20 cellular contexts compared by ENCODE assay signal in genomic region chr13:44207476-44207875, GRCh38.
"Had no signal": no experiment of that assay in that cellular context is flagged by ENCODE, and none has a peak within 500 bp of the region (broad histone marks: within the 10 kb centered on the region; RNA-seq: fewer than 3 reads in every experiment).

No MANE protein-coding gene starts in this region.

- FAIRE-seq: frontal cortex had no signal

- H3K27ac Mint-ChIP-seq: dendritic cell treated with granulocyte-macrophage colony-stimulating factor and Interleukin-4, amounts not matched to agents 40 ng/mL and 50 ng/mL, for 4 days; effector memory CD8-positive, alpha-beta T cell; naive thymus-derived CD4-positive, alpha-beta T cell; stimulated activated memory B cell treated with anti-CD40 and anti-IgM and Interleukin-4, amounts not matched to agents 10 μg/mL and 1 μg/mL and 100 μg/mL, for 72 hours; stimulated activated naive CD8-positive, alpha-beta T cell treated with anti-CD3 and anti-CD28 coated beads, Interleukin-15, Interleukin-2, amounts not matched to agents 100 ng/mL and 50 ng/mL, for 24 hours had no signal

- H3K4me1 Mint-ChIP-seq: naive thymus-derived CD4-positive, alpha-beta T cell; stimulated activated memory B cell treated with anti-CD40 and anti-IgM and Interleukin-4, amounts not matched to agents 10 μg/mL and 1 μg/mL and 100 μg/mL, for 72 hours had no signal

- H3K9me3 ChIP-seq: upper lobe of left lung, uterus had no signal

- H3K27me3 ChIP-seq: heart left ventricle, spleen, tibial artery, upper lobe of left lung, uterus had no signal

- ATAC-seq: effector memory CD8-positive, alpha-beta T cell; heart left ventricle; left lobe of liver; naive thymus-derived CD4-positive, alpha-beta T cell; sciatic nerve; stimulated activated memory B cell treated with anti-CD40 and anti-IgM and Interleukin-4, amounts not matched to agents 10 μg/mL and 1 μg/mL and 100 μg/mL, for 72 hours had no signal

- H3K36me3 ChIP-seq: heart left ventricle, spleen, tibial artery, upper lobe of left lung, uterus had no signal

- DNase-seq: effector memory CD8-positive, alpha-beta T cell; heart left ventricle; hippocampal formation; kidney glomerular epithelial cell; naive thymus-derived CD4-positive, alpha-beta T cell; posterior cingulate gyrus; spleen; stimulated activated CD4-positive, alpha-beta T cell treated with anti-CD3 and anti-CD28 coated beads, Interleukin-15, amount 100 ng/mL, for 24 hours; stimulated activated CD4-positive, alpha-beta T cell treated with anti-CD3 and anti-CD28 coated beads, Interleukin-1b, Interleukin-23, amount 100 ng/mL, for 48 hours; stimulated activated CD4-positive, alpha-beta T cell treated with anti-CD3 and anti-CD28 coated beads, Interleukin-4, amount 100 ng/mL, for 24 hours; tibial artery; upper lobe of left lung; uterus had no signal

- H3K4me1 ChIP-seq: spleen, uterus had no signal

- H3K36me3 Mint-ChIP-seq: stimulated activated memory B cell treated with anti-CD40 and anti-IgM and Interleukin-4, amounts not matched to agents 10 μg/mL and 1 μg/mL and 100 μg/mL, for 72 hours had no signal

- H3K4me3 ChIP-seq: heart left ventricle, spleen, tibial artery, upper lobe of left lung, uterus had no signal

- H3K4me3 Mint-ChIP-seq: dendritic cell treated with granulocyte-macrophage colony-stimulating factor and Interleukin-4, amounts not matched to agents 40 ng/mL and 50 ng/mL, for 4 days; effector memory CD8-positive, alpha-beta T cell; naive thymus-derived CD4-positive, alpha-beta T cell; neural crest cell; stimulated activated memory B cell treated with anti-CD40 and anti-IgM and Interleukin-4, amounts not matched to agents 10 μg/mL and 1 μg/mL and 100 μg/mL, for 72 hours; stimulated activated naive CD8-positive, alpha-beta T cell treated with anti-CD3 and anti-CD28 coated beads, Interleukin-15, Interleukin-2, amounts not matched to agents 100 ng/mL and 50 ng/mL, for 24 hours had no signal

- H3K27ac ChIP-seq: heart left ventricle, spleen, tibial artery, upper lobe of left lung, uterus had no signal
